ENCODE assay signal across 25 cellular contexts in genomic region chr4:59945716-59946115, GRCh38.
"Had no signal": no experiment of that assay in that cellular context is flagged by ENCODE, and none has a peak within 500 bp of the region (broad histone marks: within the 10 kb centered on the region; RNA-seq: fewer than 3 reads in every experiment).

No MANE protein-coding gene starts in this region.

- H3K9ac ChIP-seq: neural progenitor cell, parathyroid adenoma had no signal

- H2AFZ ChIP-seq: neural progenitor cell, parathyroid adenoma had no signal

- H3K9me3 ChIP-seq: ovary, psoas muscle, right lobe of liver, stomach, thoracic aorta, thyroid gland, tibial nerve had no signal

- DNase-seq: natural killer cell; occipital lobe; ovary; posterior cingulate gyrus; psoas muscle; right cardiac atrium; right lobe of liver; sigmoid colon; small intestine; stimulated activated CD4-positive, alpha-beta T cell treated with anti-CD3 and anti-CD28 coated beads, Interleukin-15, amount 100 ng/mL, for 24 hours; stimulated activated CD4-positive, alpha-beta T cell treated with anti-CD3 and anti-CD28 coated beads, Interleukin-2, amount 100 ng/mL, for 24 hours; stimulated activated CD4-positive, alpha-beta T cell treated with anti-CD3 and anti-CD28 coated beads, Interleukin-2, amount 100 ng/mL, for 48 hours; stimulated activated CD4-positive, alpha-beta T cell treated with anti-CD3 and anti-CD28 coated beads, Interleukin-4, amount 100 ng/mL, for 24 hours; stimulated activated naive B cell treated with anti-CD40 and anti-IgM and Interleukin-4, amounts not matched to agents 10 μg/mL and 1 μg/mL and 100 μg/mL, for 72 hours; stimulated activated naive CD4-positive, alpha-beta T cell treated with Interleukin-2 at 50 U/mL for 16 hours; stomach; thyroid gland; trophoblast cell; upper lobe of left lung had no signal

- H3K4me2 ChIP-seq: neural progenitor cell had no signal

- H3K79me2 ChIP-seq: parathyroid adenoma had no signal

- H3K27me3 ChIP-seq: neural progenitor cell, ovary, right lobe of liver, sigmoid colon, stomach, thyroid gland, tibial nerve, upper lobe of left lung had no signal

- H3K4me3 ChIP-seq: neural progenitor cell, ovary, psoas muscle, right lobe of liver, sigmoid colon, stomach, thoracic aorta, thyroid gland, tibial nerve, upper lobe of left lung had no signal

- H3K36me3 ChIP-seq: neural progenitor cell, ovary, right lobe of liver, sigmoid colon, stomach, thoracic aorta, thyroid gland, tibial nerve, upper lobe of left lung had no signal

- H3K4me1 ChIP-seq: neural progenitor cell, parathyroid adenoma, psoas muscle, right lobe of liver, sigmoid colon, stomach, thyroid gland, tibial nerve, upper lobe of left lung had no signal

- FAIRE-seq: small intestine, urothelium cell line had no signal

- H3K27ac ChIP-seq: neural progenitor cell, ovary, parathyroid adenoma, psoas muscle, right lobe of liver, sigmoid colon, stomach, thoracic aorta, thyroid gland, tibial nerve, upper lobe of left lung had no signal

- ATAC-seq: natural killer cell; psoas muscle; right cardiac atrium; right lobe of liver; stimulated activated effector memory CD8-positive, alpha-beta T cell treated with anti-CD3 and anti-CD28 coated beads, Interleukin-12 subunit alpha, Interleukin-12 subunit beta, amount 100 ng/mL, for 72 hours; stimulated activated naive B cell treated with anti-CD40 and anti-IgM and Interleukin-4, amounts not matched to agents 10 μg/mL and 1 μg/mL and 100 μg/mL, for 72 hours had no signal
